9 cellular contexts compared by ENCODE assay signal in the genomic region with DNA sequence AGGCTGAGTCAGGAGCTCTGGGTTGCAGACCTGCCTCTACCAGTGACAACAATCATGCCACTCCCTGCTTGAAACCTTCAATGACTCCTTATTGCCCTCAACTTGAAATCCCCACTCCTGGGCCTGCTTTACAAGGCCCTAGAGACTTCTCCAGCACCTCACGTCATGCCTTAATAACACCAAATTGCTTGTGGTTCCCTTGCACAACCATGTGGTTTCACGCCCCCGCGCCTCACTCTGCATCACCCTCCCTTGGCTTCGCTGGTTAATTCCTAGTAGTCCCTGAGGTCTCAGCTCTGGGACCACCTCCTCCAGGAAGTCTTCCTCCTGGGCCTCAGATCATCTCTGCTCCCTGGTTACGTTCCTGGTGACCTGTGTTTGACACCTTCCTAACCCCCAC. TPM values are rescaled to one million over a fixed set of nuclear protein-coding genes. Genes with fewer than 3 reads are reported as not detected.
DNase-seq lines count a peak whose midpoint lies in the region; ATAC-seq and TF ChIP-seq lines count a peak whose summit lies in the region.
"Had no signal": no experiment of that assay in that cellular context is flagged by ENCODE, and none has a peak within 500 bp of the region (broad histone marks: within the 10 kb centered on the region; RNA-seq: fewer than 3 reads in every experiment).

No MANE protein-coding gene starts in this region.

- H3K4me3 Mint-ChIP-seq in HFFc6 = peak overlapping the region; percentile 61
- H3K4me3 Mint-ChIP-seq: dendritic cell treated with granulocyte-macrophage colony-stimulating factor and Interleukin-4, amounts not matched to agents 40 ng/mL and 50 ng/mL, for 4 days had no signal

- no peak overlapping the region for H4K91ac ChIP-seq in neuronal stem cell (ENCODE audit: low read depth, low read length, poor library complexity)

- H3K9me3 ChIP-seq in HAP-1 (no peaks in the 10 kb centered on the region), neuronal stem cell (replicated peaks in 1 of 2; ENCODE audit: control insufficient read depth in 2 of 2, insufficient read depth in 1 of 2, low read depth in 1 of 2, low read length in 2 of 2) (no peaks in the 10 kb centered on the region)

- H2AK5ac ChIP-seq in neuronal stem cell (ENCODE audit: low read depth, low read length) = no peak overlapping the region

- H3K4me1 Mint-ChIP-seq in HFFc6 (ENCODE audit: low read depth) = peaks cover 50% of the 10 kb centered on the region

- H3K4me1 ChIP-seq in HAP-1 (no peaks in the 10 kb centered on the region), neuronal stem cell (ENCODE audit: control insufficient read depth in 2 of 2, insufficient read depth in 1 of 2, low read depth in 1 of 2, low read length in 2 of 2) (peaks cover 13 to 17% of the 10 kb centered on the region in 2 donors)

- H3K23ac ChIP-seq in neuronal stem cell (ENCODE audit: low read depth, low read length, poor library complexity) = no peak overlapping the region

- H4K8ac ChIP-seq in neuronal stem cell (ENCODE audit: low read depth, low read length) = no peak overlapping the region

- no peak overlapping the region for H3K18ac ChIP-seq in neuronal stem cell (ENCODE audit: low read length)

- ATAC-seq in left colon = peak; percentile 20

- H3K27me3 ChIP-seq in HAP-1 (ENCODE audit: low read depth) (no peaks in the 10 kb centered on the region), neuronal stem cell (ENCODE audit: control insufficient read depth in 3 of 3, insufficient read depth in 3 of 3, low read depth in 1 of 3, low read length in 3 of 3) (no peaks in the 10 kb centered on the region)

- TF ChIP-seq CTCF in HFFc6 (IDR thresholded peaks at IDR 0.05) = no peak

- no peak overlapping the region for H3K4me2 ChIP-seq in neuronal stem cell (ENCODE audit: insufficient read depth, low read length, poor library complexity, severe bottlenecking)

- H2BK15ac ChIP-seq in neuronal stem cell (ENCODE audit: low read length) = no peak overlapping the region

- no peak overlapping the region for H3K27ac ChIP-seq in neuronal stem cell (replicated peaks; ENCODE audit: low read length)

- in situ Hi-C loops in ACHN (cut with HindIII; ENCODE audit: low pct_ligation_motif_present, low pct_unique_long_range_greater_than_20kb, low sequenced_read_pairs) (no loop called here), HAP-1 (cut with MboI; ENCODE audit: low sequenced_read_pairs) (no loop called here)

- no peak overlapping the region for H2BK12ac ChIP-seq in neuronal stem cell (ENCODE audit: low read length)

- H3K4ac ChIP-seq in neuronal stem cell (ENCODE audit: low read length) = no peak overlapping the region

- no peak overlapping the region for H2BK120ac ChIP-seq in neuronal stem cell (ENCODE audit: low read depth, low read length)

- no peaks in the 10 kb centered on the region for H3K79me1 ChIP-seq in neuronal stem cell (ENCODE audit: low read depth, low read length)

- WGBS in neuronal stem cell (ENCODE audit: extremely low coverage in 2 of 2, insufficient read length in 2 of 2, insufficient replicate concordance in 1 of 2), 2 donors = no CpG with 5 or more reads among the region's 6 CpGs

- peaks cover 27% of the 10 kb centered on the region for H3K36me3 ChIP-seq in HAP-1 (replicated peaks)
- H3K36me3 ChIP-seq in neuronal stem cell (replicated peaks in 1 of 2; ENCODE audit: control insufficient read depth in 2 of 2, insufficient read depth in 2 of 2, low read length in 2 of 2) = peaks cover 35 to 48% of the 10 kb centered on the region in 2 donors

- H3K36me3 Mint-ChIP-seq in HFFc6 (ENCODE audit: low read depth) = peaks cover 31% of the 10 kb centered on the region

- H3K14ac ChIP-seq in neuronal stem cell (ENCODE audit: low read length) = no peak overlapping the region

- H3K9ac ChIP-seq in neuronal stem cell (ENCODE audit: low read depth, low read length, poor library complexity) = no peak overlapping the region

- intact Hi-C loops in left colon (cut with DNase I, micrococcal nuclease) = no loop called here

- H3K4me3 ChIP-seq in HAP-1 (no peak overlapping the region), neuronal stem cell (ENCODE audit: low read length in 2 of 2) (no peak overlapping the region)

- H2BK5ac ChIP-seq in neuronal stem cell (ENCODE audit: low read length) = no peak overlapping the region

- H3K9me3 Mint-ChIP-seq in HFFc6 = no peaks in the 10 kb centered on the region
- H3K9me3 Mint-ChIP-seq: dendritic cell treated with granulocyte-macrophage colony-stimulating factor and Interleukin-4, amounts not matched to agents 40 ng/mL and 50 ng/mL, for 4 days had no signal

- peaks cover 29% of the 10 kb centered on the region for H3K27me3 Mint-ChIP-seq in HFFc6 (ENCODE audit: insufficient read depth)

- no peak overlapping the region for H2AFZ ChIP-seq in neuronal stem cell (ENCODE audit: low read length)

- H3K27ac Mint-ChIP-seq in HFFc6 = peak overlapping the region; percentile 75
- H3K27ac Mint-ChIP-seq: dendritic cell treated with granulocyte-macrophage colony-stimulating factor and Interleukin-4, amounts not matched to agents 40 ng/mL and 50 ng/mL, for 4 days had no signal

- DNase-seq in ACHN (peak; percentile 92), HFFc6 (peak; percentile 64), left colon (no peak), stromal cell of bone marrow (ENCODE audit: low read depth) (peak; percentile 94), HAP-1 (ENCODE audit: low spot score in 2 of 2) (no peak), NCI-H510A treated with DMSO at 0.1 percent for 48 hours (lab: John Stamatoyannopoulos, UW) (no peak), neuronal stem cell (ENCODE audit: low spot score) (no peak)
- peak; percentile 36 to 52 (median 38) for DNase-seq in activated CD8-positive, alpha-beta memory T cell treated with anti-CD3 and anti-CD28 coated beads for 48 hours (ENCODE audit: low read depth in 2 of 3, low spot score in 2 of 3)

RNA-seq across cellular contexts. Expression of gene EPHA2, which starts 33.0 kb away (rescaled TPM):
- 100 to 1,000 TPM in 1 of 6 experiments, 10 to 100 TPM in 5; 77.3 to 106 (median 81.2) TPM for total RNA-seq in HFFc6 (2021; fragmentation: NEBNext Ultra II Directional; extraction: Animal tissue kit (Norgen Biotek cat#: 25700))
- 10 to 100 TPM; 44.3 to 48.1 TPM for total RNA-seq in left colon
- 74.6 TPM for polyA plus RNA-seq in neuronal stem cell (2013, experiment 1 of 2)
- polyA plus RNA-seq in neuronal stem cell (2013, experiment 2 of 2) = 73.7 TPM

RNA-seq across cellular contexts. Expression of gene FAM131C, which starts 49.5 kb away (rescaled TPM):
- total RNA-seq in HFFc6 (2021; fragmentation: NEBNext Ultra II Directional; extraction: Animal tissue kit (Norgen Biotek cat#: 25700)) = 1 to 10 TPM in 1 of 6 experiments, under 1 TPM in 5; 0.26 to 1.3 (median 0.74) TPM
- total RNA-seq in left colon = not detected
- polyA plus RNA-seq in neuronal stem cell (2013, experiment 1 of 2) = 8.9 TPM
- polyA plus RNA-seq in neuronal stem cell (2013, experiment 2 of 2) = 9.1 TPM

Comparison
In these comparisons a context has a peak if more than half of its experiments do, and no peak if none do; other contexts are left out.
1. DNase-seq: peak in ACHN (single experiment), HFFc6 (single experiment), activated CD8-positive, alpha-beta memory T cell treated with anti-CD3 and anti-CD28 coated beads for 48 hours (3 of 3) and stromal cell of bone marrow (single experiment); none in left colon (0 of 2), HAP-1 (0 of 2), NCI-H510A treated with DMSO at 0.1 percent for 48 hours (single experiment) and neuronal stem cell (single experiment).